Comparison of ENCODE assay signal across 35 cellular contexts in genomic region chr12:129081755-129082250, GRCh38.
"Had no signal": no experiment of that assay in that cellular context is flagged by ENCODE, and none has a peak within 500 bp of the region (broad histone marks: within the 10 kb centered on the region; RNA-seq: fewer than 3 reads in every experiment).

No MANE protein-coding gene starts in this region.

- H3K4me3 ChIP-seq: MG63 had no signal

- H3K27ac ChIP-seq: KMS-11 had no signal

- H3K9me3 ChIP-seq: MG63 had no signal

- DNase-seq: Karpas-422, Kasumi-1, KBM-7, KG1, MG63, MM.1S, MV-4-11, NCI-H1048, NCI-H1092, NCI-H1092 treated with DMSO at 0.1 percent for 48 hours, NCI-H1105, NCI-H1105 treated with DMSO at 0.1 percent for 48 hours, NCI-H1417, NCI-H1417 treated with DMSO at 0.1 percent for 48 hours, NCI-H1436, NCI-H1436 treated with DMSO at 0.1 percent for 48 hours, NCI-H146, NCI-H1694, NCI-H1694 treated with DMSO at 0.1 percent for 48 hours, NCI-H187, NCI-H187 treated with DMSO at 0.1 percent for 48 hours, NCI-H1930, NCI-H2029, NCI-H2029 treated with DMSO at 0.1 percent for 48 hours, NCI-H2081, NCI-H2081 treated with DMSO at 0.1 percent for 48 hours, NCI-H2107, NCI-H2171, NCI-H2171 treated with DMSO at 0.1 percent for 48 hours, NCI-H2227 treated with DMSO at 0.1 percent for 48 hours, NCI-H226, NCI-H345, NCI-H446, NCI-H446 treated with DMSO at 0.1 percent for 48 hours had no signal

- H3K36me3 ChIP-seq: MG63 had no signal

- H3K9ac ChIP-seq: KMS-11 had no signal

- H3K4me2 ChIP-seq: KMS-11 had no signal

- H3K27me3 ChIP-seq: MG63 had no signal
